In genomic region chr12:125860672-125861288, GRCh38 we compare ENCODE assay signal across 21 cellular contexts.
"Had no signal": no experiment of that assay in that cellular context is flagged by ENCODE, and none has a peak within 500 bp of the region (broad histone marks: within the 10 kb centered on the region; RNA-seq: fewer than 3 reads in every experiment).

No MANE protein-coding gene starts in this region.

- ATAC-seq: activated CD4-positive, alpha-beta T cell treated with anti-CD3 and anti-CD28 coated beads for 36 hours; activated CD8-positive, alpha-beta T cell treated with anti-CD3 and anti-CD28 coated beads for 36 hours; PC-3 had no signal

- H3K4me3 Mint-ChIP-seq: activated CD4-positive, alpha-beta T cell treated with anti-CD3 and anti-CD28 coated beads for 36 hours; activated CD8-positive, alpha-beta T cell treated with anti-CD3 and anti-CD28 coated beads for 36 hours; activated naive CD4-positive, alpha-beta T cell treated with anti-CD3 and anti-CD28 coated beads, Interleukin-2, amount 50 U/mL, for 24 hours; activated T-cell treated with anti-CD3 and anti-CD28 coated beads, Interleukin-2, amount 50 U/mL, for 24 hours; activated T-helper 1 cell treated with anti-CD3 and anti-CD28 coated beads, Interleukin-12 subunit alpha, Interleukin-12 subunit beta, Interleukin-2, Interleukin-4 antibody, amounts not matched to agents 30 ng/mL and 10 ng/mL and 1 ng/mL, durations not matched to agents 14 hours and 24 hours and 36 hours; IgD-negative memory B cell had no signal

- FAIRE-seq: RCC 7860 had no signal

- H3K36me3 ChIP-seq: breast epithelium, WERI-Rb-1 had no signal

- H3K4me1 Mint-ChIP-seq: activated CD4-positive, alpha-beta T cell treated with anti-CD3 and anti-CD28 coated beads for 36 hours; activated naive CD4-positive, alpha-beta T cell treated with anti-CD3 and anti-CD28 coated beads, Interleukin-2, amount 50 U/mL, for 24 hours; IgD-negative memory B cell had no signal

- H3K27ac ChIP-seq: breast epithelium, WERI-Rb-1 had no signal

- H3K36me3 Mint-ChIP-seq: activated naive CD4-positive, alpha-beta T cell treated with anti-CD3 and anti-CD28 coated beads, Interleukin-2, amount 50 U/mL, for 24 hours; IgD-negative memory B cell had no signal

- H3K9me3 Mint-ChIP-seq: activated CD8-positive, alpha-beta T cell treated with anti-CD3 and anti-CD28 coated beads for 36 hours; activated naive CD4-positive, alpha-beta T cell treated with anti-CD3 and anti-CD28 coated beads, Interleukin-2, amount 50 U/mL, for 24 hours had no signal

- DNase-seq: activated CD8-positive, alpha-beta T cell treated with anti-CD3 and anti-CD28 coated beads for 36 hours; activated effector memory CD4-positive, alpha-beta T cell treated with Interleukin-2 at 50 U/mL for 16 hours; activated naive CD4-positive, alpha-beta T cell; activated T-cell treated with anti-CD3 and anti-CD28 coated beads, Interleukin-2, amount 50 U/mL, for 24 hours; KG1; NCI-H1092; NCI-H1417; NCI-H1930; NCI-H2107; NCI-H226; NCI-H526 treated with DMSO at 0.1 percent for 48 hours; PC-3; SHP77 treated with DMSO at 0.1 percent for 48 hours; T-helper 1 cell; WERI-Rb-1 had no signal

- H3K27ac Mint-ChIP-seq: activated CD4-positive, alpha-beta T cell treated with anti-CD3 and anti-CD28 coated beads for 36 hours; activated CD8-positive, alpha-beta T cell treated with anti-CD3 and anti-CD28 coated beads for 36 hours; activated naive CD4-positive, alpha-beta T cell treated with anti-CD3 and anti-CD28 coated beads, Interleukin-2, amount 50 U/mL, for 24 hours; activated T-cell treated with anti-CD3 and anti-CD28 coated beads, Interleukin-2, amount 50 U/mL, for 24 hours; activated T-helper 1 cell treated with anti-CD3 and anti-CD28 coated beads, Interleukin-12 subunit alpha, Interleukin-12 subunit beta, Interleukin-2, Interleukin-4 antibody, amounts not matched to agents 30 ng/mL and 10 ng/mL and 1 ng/mL, durations not matched to agents 14 hours and 24 hours and 36 hours; IgD-negative memory B cell had no signal

- H3K4me1 ChIP-seq: breast epithelium had no signal
